10 cellular contexts compared by ENCODE assay signal in genomic region chr3:4828279-4829030, GRCh38.
DNase-seq lines count a peak whose midpoint lies in the region; ATAC-seq and TF ChIP-seq lines count a peak whose summit lies in the region.
"Had no signal": no experiment of that assay in that cellular context is flagged by ENCODE, and none has a peak within 500 bp of the region (broad histone marks: within the 10 kb centered on the region; RNA-seq: fewer than 3 reads in every experiment).

No MANE protein-coding gene starts in this region.

- intact Hi-C loops in activated CD8-positive, alpha-beta T cell treated with anti-CD3 and anti-CD28 coated beads for 36 hours (cut with micrococcal nuclease) = loop anchor here (10.0 kb wide), 1 partner anchor 76 kb away; no protein-coding TSS in a partner anchor
- intact Hi-C loops in Right ventricle myocardium superior (cut with DNase I) = no loop called here

- no peak overlapping the region for H3K27ac Mint-ChIP-seq in HFFc6
- H3K27ac Mint-ChIP-seq in activated CD8-positive, alpha-beta T cell treated with anti-CD3 and anti-CD28 coated beads for 36 hours = peak overlapping the region; percentile 100
- peak overlapping the region; percentile 95 for H3K27ac Mint-ChIP-seq in stimulated activated naive B cell treated with anti-CD40 and anti-IgM and Interleukin-4, amounts not matched to agents 10 μg/mL and 1 μg/mL and 100 μg/mL, for 72 hours
- no peak overlapping the region for H3K27ac Mint-ChIP-seq in glutamatergic neuron (ENCODE audit: unreplicated experiment)
- no peak overlapping the region for H3K27ac Mint-ChIP-seq in nephron progenitor cell

- DNase-seq in HFFc6 = peak; percentile 22
- no peak for DNase-seq in activated CD8-positive, alpha-beta T cell treated with anti-CD3 and anti-CD28 coated beads for 36 hours
- DNase-seq in Right ventricle myocardium superior = peak; percentile 61
- no peak for DNase-seq in stimulated activated naive B cell treated with anti-CD40 and anti-IgM and Interleukin-4, amounts not matched to agents 10 μg/mL and 1 μg/mL and 100 μg/mL, for 72 hours
- DNase-seq in HEK293T (ENCODE audit: extremely low spot score) = no peak
- DNase-seq in glutamatergic neuron = no peak
- DNase-seq in nephron progenitor cell = no peak
- DNase-seq: activated CD4-positive, CD25-positive, alpha-beta regulatory T cell treated with anti-CD3 and anti-CD28 coated beads, Interleukin-2, amount 50 U/mL, for 72 hours; NCI-H1694; stimulated activated CD8-positive, alpha-beta memory T cell treated with anti-CD3 and anti-CD28 coated beads, Interleukin-4, amount 100 ng/mL, for 48 hours had no signal

- H3K4me3 Mint-ChIP-seq in HFFc6 = no peak overlapping the region
- H3K4me3 Mint-ChIP-seq in activated CD8-positive, alpha-beta T cell treated with anti-CD3 and anti-CD28 coated beads for 36 hours = peak overlapping the region; percentile 75
- H3K4me3 Mint-ChIP-seq in stimulated activated naive B cell treated with anti-CD40 and anti-IgM and Interleukin-4, amounts not matched to agents 10 μg/mL and 1 μg/mL and 100 μg/mL, for 72 hours = no peak overlapping the region
- no peak overlapping the region for H3K4me3 Mint-ChIP-seq in glutamatergic neuron (ENCODE audit: unreplicated experiment)
- H3K4me3 Mint-ChIP-seq in nephron progenitor cell = no peak overlapping the region

- POLR2A ChIA-PET in activated CD8-positive, alpha-beta T cell treated with anti-CD3 and anti-CD28 coated beads for 36 hours (lab: Charles Lee) = interaction anchor here (0.7 to 21.8 kb wide), 3 partner anchors 22 to 361 kb away, joined by 3 to 434 read pairs (median 29); partner anchors contain the start of gene BHLHE40
- POLR2A ChIA-PET in HEK293T (lab: Yijun Ruan, JAX) = interaction anchor here (1.2 to 1.5 kb wide), 2 partner anchors 150 to 156 kb away, joined by 4 to 6 read pairs; no protein-coding TSS in a partner anchor

- H3K9me3 Mint-ChIP-seq in HFFc6 (no peaks in the 10 kb centered on the region; the same call in 1 of the 2 replicates), glutamatergic neuron (ENCODE audit: unreplicated experiment) (peaks cover 2% of the 10 kb centered on the region), nephron progenitor cell (no peaks in the 10 kb centered on the region)
- H3K9me3 Mint-ChIP-seq in activated CD8-positive, alpha-beta T cell treated with anti-CD3 and anti-CD28 coated beads for 36 hours = no peaks in the 10 kb centered on the region
- H3K9me3 Mint-ChIP-seq in stimulated activated naive B cell treated with anti-CD40 and anti-IgM and Interleukin-4, amounts not matched to agents 10 μg/mL and 1 μg/mL and 100 μg/mL, for 72 hours = peaks cover 0 to 3% of the 10 kb centered on the region in 2 donors

- CTCF ChIA-PET in activated CD8-positive, alpha-beta T cell treated with anti-CD3 and anti-CD28 coated beads for 36 hours (lab: Charles Lee) = interaction anchor here (1.0 to 13.9 kb wide), 6 partner anchors 10 to 223 kb away, joined by 3 to 135 read pairs (median 6); partner anchors contain the start of gene BHLHE40
- CTCF ChIA-PET in HEK293T (lab: Yijun Ruan, JAX) = interaction anchor here (0.7 kb wide), 1 partner anchor 78 kb away, joined by 3 read pairs; no protein-coding TSS in a partner anchor

- H3K4me1 Mint-ChIP-seq in HFFc6 (ENCODE audit: low read depth) (peaks cover 47% of the 10 kb centered on the region), glutamatergic neuron (ENCODE audit: low read depth, unreplicated experiment) (peaks cover 23% of the 10 kb centered on the region), nephron progenitor cell (peaks cover 56% of the 10 kb centered on the region)
- peaks cover 93% of the 10 kb centered on the region for H3K4me1 Mint-ChIP-seq in activated CD8-positive, alpha-beta T cell treated with anti-CD3 and anti-CD28 coated beads for 36 hours (ENCODE audit: low read depth)
- peaks cover 68 to 96% of the 10 kb centered on the region in 2 donors for H3K4me1 Mint-ChIP-seq in stimulated activated naive B cell treated with anti-CD40 and anti-IgM and Interleukin-4, amounts not matched to agents 10 μg/mL and 1 μg/mL and 100 μg/mL, for 72 hours

- ATAC-seq in activated CD8-positive, alpha-beta T cell treated with anti-CD3 and anti-CD28 coated beads for 36 hours = no peak
- ATAC-seq in Right ventricle myocardium superior (ENCODE audit: poor library complexity) = peak; percentile 21
- no peak for ATAC-seq in stimulated activated naive B cell treated with anti-CD40 and anti-IgM and Interleukin-4, amounts not matched to agents 10 μg/mL and 1 μg/mL and 100 μg/mL, for 72 hours (replicated peaks)

- TF ChIP-seq CTCF in HFFc6 (IDR thresholded peaks at IDR 0.05) (no peak), glutamatergic neuron (IDR thresholded peaks at IDR 0.05; ENCODE audit: partially characterized antibody, unreplicated experiment) (no peak), nephron progenitor cell (IDR thresholded peaks at IDR 0.05) (no peak)
- no peak for TF ChIP-seq CTCF in activated CD8-positive, alpha-beta T cell treated with anti-CD3 and anti-CD28 coated beads for 36 hours (IDR thresholded peaks at IDR 0.05)

- H3K27me3 Mint-ChIP-seq in HFFc6 (ENCODE audit: insufficient read depth) = no peaks in the 10 kb centered on the region
- H3K27me3 Mint-ChIP-seq in activated CD8-positive, alpha-beta T cell treated with anti-CD3 and anti-CD28 coated beads for 36 hours = no peaks in the 10 kb centered on the region
- no peaks in the 10 kb centered on the region for H3K27me3 Mint-ChIP-seq in stimulated activated naive B cell treated with anti-CD40 and anti-IgM and Interleukin-4, amounts not matched to agents 10 μg/mL and 1 μg/mL and 100 μg/mL, for 72 hours
- no peaks in the 10 kb centered on the region for H3K27me3 Mint-ChIP-seq in glutamatergic neuron (ENCODE audit: unreplicated experiment)
- no peaks in the 10 kb centered on the region for H3K27me3 Mint-ChIP-seq in nephron progenitor cell (ENCODE audit: low read depth, poor library complexity)

- H3K36me3 Mint-ChIP-seq in HFFc6 (ENCODE audit: low read depth) (peaks cover 6% of the 10 kb centered on the region; the same call in 1 of the 2 replicates), glutamatergic neuron (ENCODE audit: unreplicated experiment) (no peaks in the 10 kb centered on the region), nephron progenitor cell (ENCODE audit: low read depth) (peaks cover 77% of the 10 kb centered on the region)
- peaks cover 81% of the 10 kb centered on the region for H3K36me3 Mint-ChIP-seq in activated CD8-positive, alpha-beta T cell treated with anti-CD3 and anti-CD28 coated beads for 36 hours (ENCODE audit: low read depth)
- peaks cover 72 to 80% of the 10 kb centered on the region in 2 donors for H3K36me3 Mint-ChIP-seq in stimulated activated naive B cell treated with anti-CD40 and anti-IgM and Interleukin-4, amounts not matched to agents 10 μg/mL and 1 μg/mL and 100 μg/mL, for 72 hours

TF ChIP-seq in HEK293T, 16 proteins besides CTCF, POLR2A, EP300 and RAD21:
- no peak for TF ChIP-seq SUZ12 (IDR thresholded peaks at IDR 0.05)
- no peak for TF ChIP-seq FOXM1 (IDR thresholded peaks at IDR 0.05; ENCODE audit: borderline replicate concordance)
- no peak for TF ChIP-seq FOXK2 (IDR thresholded peaks at IDR 0.05)
- no peak for TF ChIP-seq HDGF (IDR thresholded peaks at IDR 0.05; ENCODE audit: borderline replicate concordance)
- TF ChIP-seq ELF4 (IDR thresholded peaks at IDR 0.05) = no peak
- no peak for TF ChIP-seq CTBP1 (IDR thresholded peaks at IDR 0.05; ENCODE audit: borderline replicate concordance)
- no peak for TF ChIP-seq ARNT (IDR thresholded peaks at IDR 0.05)
- TF ChIP-seq BHLHE40 (IDR thresholded peaks at IDR 0.05; ENCODE audit: borderline replicate concordance) = no peak
- TF ChIP-seq LEF1 (IDR thresholded peaks at IDR 0.05; ENCODE audit: borderline replicate concordance) = no peak
- TF ChIP-seq FOXA1 (IDR thresholded peaks at IDR 0.05) = no peak
- no peak for TF ChIP-seq PKNOX1 (IDR thresholded peaks at IDR 0.05)
- no peak for TF ChIP-seq SP1 (IDR thresholded peaks at IDR 0.05)
- no peak for TF ChIP-seq TARDBP (IDR thresholded peaks at IDR 0.05)

Comparison
In these comparisons a context has a peak if more than half of its experiments do, and no peak if none do; other contexts are left out.
1. DNase-seq: peak in HFFc6 (single experiment) and Right ventricle myocardium superior (single experiment); none in activated CD8-positive, alpha-beta T cell treated with anti-CD3 and anti-CD28 coated beads for 36 hours (single experiment), stimulated activated naive B cell treated with anti-CD40 and anti-IgM and Interleukin-4, amounts not matched to agents 10 μg/mL and 1 μg/mL and 100 μg/mL, for 72 hours (single experiment), HEK293T (single experiment), glutamatergic neuron (single experiment) and nephron progenitor cell (single experiment).
2. H3K27ac Mint-ChIP-seq: peak in activated CD8-positive, alpha-beta T cell treated with anti-CD3 and anti-CD28 coated beads for 36 hours (single experiment) and stimulated activated naive B cell treated with anti-CD40 and anti-IgM and Interleukin-4, amounts not matched to agents 10 μg/mL and 1 μg/mL and 100 μg/mL, for 72 hours (single experiment); none in HFFc6 (single experiment), glutamatergic neuron (single experiment) and nephron progenitor cell (single experiment).